ENCODE assay signal across 20 cellular contexts in the genomic region with DNA sequence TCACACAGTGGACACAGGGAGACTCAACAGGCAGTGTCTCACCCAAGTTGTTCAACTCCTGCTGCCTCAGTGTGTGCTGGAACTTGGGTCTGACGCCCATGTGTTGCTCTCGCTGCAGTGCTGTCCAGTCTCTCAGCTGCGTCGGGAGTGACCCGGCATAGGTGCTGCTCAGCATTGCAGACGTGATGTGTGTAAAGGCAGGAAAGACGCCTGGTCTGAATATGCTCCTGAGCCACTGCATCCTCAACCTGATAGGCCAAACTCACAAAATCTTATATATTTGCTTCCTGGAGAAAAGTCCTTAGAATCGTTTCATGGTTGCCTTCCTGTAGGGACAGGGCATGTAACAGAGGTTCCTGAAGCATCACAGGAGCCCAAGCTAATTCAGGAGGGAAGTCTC.
"Had no signal": no experiment of that assay in that cellular context is flagged by ENCODE, and none has a peak within 500 bp of the region (broad histone marks: within the 10 kb centered on the region; RNA-seq: fewer than 3 reads in every experiment).

No MANE protein-coding gene starts in this region.

- H3K27ac ChIP-seq: colonic mucosa, esophagus squamous epithelium, gastrocnemius medialis, heart left ventricle, hepatocyte, left lung, lower lobe of right lung had no signal

- H2AFZ ChIP-seq: hepatocyte had no signal

- H3K27me3 ChIP-seq: colonic mucosa, gastrocnemius medialis, hepatocyte had no signal

- FAIRE-seq: endothelial cell of umbilical vein, keratinocyte had no signal

- H3K9me3 ChIP-seq: colonic mucosa, esophagus squamous epithelium, gastrocnemius medialis, left lung, lower lobe of right lung had no signal

- H3K4me1 ChIP-seq: colonic mucosa, esophagus squamous epithelium, gastrocnemius medialis, heart left ventricle, left lung, lower lobe of right lung had no signal

- H3K4me2 ChIP-seq: hepatocyte had no signal

- H3K36me3 ChIP-seq: colonic mucosa, esophagus squamous epithelium, gastrocnemius medialis, heart left ventricle, left lung, lower lobe of right lung had no signal

- DNase-seq: colonic mucosa; cortex of kidney; effector CD4-positive, alpha-beta T cell; effector memory CD4-positive, alpha-beta T cell; esophagus squamous epithelium; foreskin fibroblast; foreskin melanocyte; gastrocnemius medialis; heart left ventricle; hypothalamus; immature natural killer cell; left cardiac atrium; left lung; left ventricle myocardium superior; lower lobe of right lung; mesenchymal stem cell; naive thymus-derived CD4-positive, alpha-beta T cell had no signal

- H3K4me3 ChIP-seq: colonic mucosa, esophagus squamous epithelium, gastrocnemius medialis, heart left ventricle, hepatocyte, left lung, lower lobe of right lung had no signal
